11 cellular contexts compared by ENCODE assay signal in the genomic region with DNA sequence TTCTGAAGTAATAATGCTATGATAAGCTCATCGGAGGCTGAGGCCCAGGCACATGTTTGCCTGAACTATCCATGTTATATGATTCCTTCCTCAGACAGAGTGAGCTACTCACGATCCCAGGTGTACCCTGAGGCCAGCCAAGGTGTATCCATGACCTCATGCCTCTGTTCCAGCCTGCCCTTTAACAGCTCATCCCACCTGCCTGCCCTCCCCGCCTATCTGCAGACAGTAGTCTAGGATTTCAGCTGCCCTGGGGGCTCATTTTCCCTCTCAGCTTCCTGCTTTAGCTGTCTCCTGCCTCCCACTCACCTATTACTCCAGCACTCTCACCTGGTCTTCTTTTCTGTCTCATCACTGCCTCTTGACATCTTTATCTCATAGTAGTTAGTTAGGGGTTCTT. TPM values are rescaled to one million over a fixed set of nuclear protein-coding genes. Genes with fewer than 3 reads are reported as not detected.
DNase-seq lines count a peak whose midpoint lies in the region; ATAC-seq and TF ChIP-seq lines count a peak whose summit lies in the region.
"Had no signal": no experiment of that assay in that cellular context is flagged by ENCODE, and none has a peak within 500 bp of the region (broad histone marks: within the 10 kb centered on the region; RNA-seq: fewer than 3 reads in every experiment).

No MANE protein-coding gene starts in this region.

- H3K36me3 ChIP-seq in GM23248 (ENCODE audit: low read depth) (no peaks in the 10 kb centered on the region), WERI-Rb-1 (no peaks in the 10 kb centered on the region), BE2C (no peaks in the 10 kb centered on the region)

- H3K9me3 ChIP-seq in GM23248 (ENCODE audit: low read depth) (no peaks in the 10 kb centered on the region), WERI-Rb-1 (ENCODE audit: severe bottlenecking) (no peaks in the 10 kb centered on the region), BE2C (no peaks in the 10 kb centered on the region)

- H3K27me3 ChIP-seq in GM23248 (replicated peaks; ENCODE audit: insufficient read depth) (no peaks in the 10 kb centered on the region), WERI-Rb-1 (ENCODE audit: insufficient read depth, low read depth, severe bottlenecking) (peaks cover 99% of the 10 kb centered on the region), BE2C (no peaks in the 10 kb centered on the region)

- peaks cover 31% of the 10 kb centered on the region for H3F3A ChIP-seq in GM23248 (ENCODE audit: insufficient read depth)

- in situ Hi-C loops in GM23248 (cut with MboI), result no loop called here

- 72 to 83% methylated on average over 3 of the region's 3 CpGs for WGBS in GM23248 (ENCODE audit: low coverage in 1 of 2, low lambda C conversion rate in 2 of 2, missing lambda C conversion rate in 2 of 2), 2 experiments

- no peak for ATAC-seq in GM18520 (IDR thresholded peaks at IDR 0.05; ENCODE audit: unreplicated experiment)
- ATAC-seq: activated T-cell treated with anti-CD3 and anti-CD28 coated beads, Interleukin-2, amount 50 U/mL, for 4 hours had no signal

- peak overlapping the region; percentile 39 for H3K4me2 ChIP-seq in GM23248 (ENCODE audit: unreplicated experiment)

- H3K27ac Mint-ChIP-seq in nephron progenitor cell, result peak overlapping the region; percentile 95

- peaks cover 20% of the 10 kb centered on the region for H3K27me3 Mint-ChIP-seq in nephron progenitor cell (ENCODE audit: low read depth, poor library complexity)

- peak overlapping the region; percentile 1 for H3K4me3 Mint-ChIP-seq in nephron progenitor cell
- H3K4me3 Mint-ChIP-seq: activated T-cell treated with anti-CD3 and anti-CD28 coated beads, Interleukin-2, amount 50 U/mL, for 4 hours had no signal

- H3K79me2 ChIP-seq in GM23248 (ENCODE audit: insufficient read depth), result no peaks in the 10 kb centered on the region

- DNase-seq in GM23248, result no peak
- DNase-seq in NCI-H2107 (lab: John Stamatoyannopoulos, UW), result peak; percentile 80
- peak; percentile 7 for DNase-seq in WERI-Rb-1
- DNase-seq in nephron progenitor cell, result no peak
- DNase-seq in midbrain (lab: John Stamatoyannopoulos, UW), result no peak
- DNase-seq in BE2C, result no peak
- DNase-seq: activated T-cell treated with anti-CD3 and anti-CD28 coated beads, Interleukin-2, amount 50 U/mL, for 4 hours; posterior cingulate gyrus; SIG-M5 had no signal

- H3K9ac ChIP-seq in GM23248, result peak overlapping the region; percentile 64

- H2AFZ ChIP-seq in GM23248, result 0 out of 2 replicates have a peak overlapping the region, but pooled peaks have one; percentile 12

- no peak for TF ChIP-seq CTCF in WERI-Rb-1 (IDR thresholded peaks at IDR 0.05; ENCODE audit: low read depth, low read length)
- no peak for TF ChIP-seq CTCF in nephron progenitor cell (IDR thresholded peaks at IDR 0.05)
- no peak for TF ChIP-seq CTCF in BE2C (IDR thresholded peaks at IDR 0.05; ENCODE audit: low read depth, low read length)

- H3K9me2 ChIP-seq in GM23248 (ENCODE audit: insufficient read depth), result no peaks in the 10 kb centered on the region

- no peaks in the 10 kb centered on the region for H4K20me1 ChIP-seq in GM23248 (ENCODE audit: insufficient read depth)

- peak overlapping the region; percentile 83 for H3K27ac ChIP-seq in GM23248
- H3K27ac ChIP-seq in WERI-Rb-1, result no peak overlapping the region

- H3K4me1 Mint-ChIP-seq in nephron progenitor cell, result peaks cover 72% of the 10 kb centered on the region

- H3K4me1 ChIP-seq in GM23248 (ENCODE audit: insufficient read depth), result peaks cover 65% of the 10 kb centered on the region
- peaks cover 5% of the 10 kb centered on the region for H3K4me1 ChIP-seq in BE2C

- H3K9me3 Mint-ChIP-seq in nephron progenitor cell, result no peaks in the 10 kb centered on the region
- H3K9me3 Mint-ChIP-seq: activated T-cell treated with anti-CD3 and anti-CD28 coated beads, Interleukin-2, amount 50 U/mL, for 4 hours had no signal

- H3K4me3 ChIP-seq in GM23248 (no peak overlapping the region), WERI-Rb-1 (ENCODE audit: low read depth, low read length) (no peak overlapping the region), BE2C (ENCODE audit: low read depth, low read length) (no peak overlapping the region)

- H3K36me3 Mint-ChIP-seq in nephron progenitor cell (ENCODE audit: low read depth), result no peaks in the 10 kb centered on the region

RNA-seq across cellular contexts. Expression of gene IL24, which starts 1.9 kb away (rescaled TPM):
- total RNA-seq in GM23248 (2014; rRNA removed; shearing (Covaris generic)), result 2.4 TPM in 1 of 2 replicates, not detected in the other
- 0.49 and 0.52 TPM in 2 replicates for polyA plus RNA-seq in GM23248 (2016; fragmentation: Nextera tagmentation; extraction: Ambion mirVana)
- polyA plus RNA-seq in BE2C (2012; ENCODE audit: insufficient read depth, insufficient read length, low read depth), result 0.36 TPM
- total RNA-seq: lung microvascular endothelial cell had no signal

RNA-seq across cellular contexts. Expression of gene FCMR, which starts 26.4 kb away (rescaled TPM):
- 1.2 TPM in 1 of 2 replicates, not detected in the other for total RNA-seq in GM23248 (2014; rRNA removed; shearing (Covaris generic))
- polyA plus RNA-seq in GM23248 (2016; fragmentation: Nextera tagmentation; extraction: Ambion mirVana), result 0.94 and 2.3 TPM in 2 replicates
- 1.0 TPM for polyA plus RNA-seq in BE2C (2012; ENCODE audit: insufficient read depth, insufficient read length, low read depth)
- total RNA-seq: lung microvascular endothelial cell had no signal

RNA-seq across cellular contexts. Expression of gene IL20, which starts 29.9 kb away (rescaled TPM):
- 0.25 TPM in 1 of 2 replicates, not detected in the other for total RNA-seq in GM23248 (2014; rRNA removed; shearing (Covaris generic))
- not detected in 2 replicates for polyA plus RNA-seq in GM23248 (2016; fragmentation: Nextera tagmentation; extraction: Ambion mirVana)
- polyA plus RNA-seq in BE2C (2012; ENCODE audit: insufficient read depth, insufficient read length, low read depth), result not detected
- total RNA-seq: activated T-cell treated with anti-CD3 and anti-CD28 coated beads, Interleukin-2, amount 50 U/mL, for 4 hours; lung microvascular endothelial cell had no signal

RNA-seq across cellular contexts. Expression of gene PIGR, which starts 50.9 kb away (rescaled TPM):
- total RNA-seq in GM23248 (2014; rRNA removed; shearing (Covaris generic)), result not detected in 2 replicates
- not detected in 2 replicates for polyA plus RNA-seq in GM23248 (2016; fragmentation: Nextera tagmentation; extraction: Ambion mirVana)
- polyA plus RNA-seq in BE2C (2012; ENCODE audit: insufficient read depth, insufficient read length, low read depth), result not detected
- total RNA-seq: lung microvascular endothelial cell had no signal

Comparison
In these comparisons a context has a peak if more than half of its experiments do, and no peak if none do; other contexts are left out.
1. DNase-seq: peak in NCI-H2107 (single experiment) and WERI-Rb-1 (single experiment); none in GM23248 (single experiment), nephron progenitor cell (single experiment), midbrain (single experiment) and BE2C (single experiment).